ENCODE assay signal across 1 cellular context in the genomic region with DNA sequence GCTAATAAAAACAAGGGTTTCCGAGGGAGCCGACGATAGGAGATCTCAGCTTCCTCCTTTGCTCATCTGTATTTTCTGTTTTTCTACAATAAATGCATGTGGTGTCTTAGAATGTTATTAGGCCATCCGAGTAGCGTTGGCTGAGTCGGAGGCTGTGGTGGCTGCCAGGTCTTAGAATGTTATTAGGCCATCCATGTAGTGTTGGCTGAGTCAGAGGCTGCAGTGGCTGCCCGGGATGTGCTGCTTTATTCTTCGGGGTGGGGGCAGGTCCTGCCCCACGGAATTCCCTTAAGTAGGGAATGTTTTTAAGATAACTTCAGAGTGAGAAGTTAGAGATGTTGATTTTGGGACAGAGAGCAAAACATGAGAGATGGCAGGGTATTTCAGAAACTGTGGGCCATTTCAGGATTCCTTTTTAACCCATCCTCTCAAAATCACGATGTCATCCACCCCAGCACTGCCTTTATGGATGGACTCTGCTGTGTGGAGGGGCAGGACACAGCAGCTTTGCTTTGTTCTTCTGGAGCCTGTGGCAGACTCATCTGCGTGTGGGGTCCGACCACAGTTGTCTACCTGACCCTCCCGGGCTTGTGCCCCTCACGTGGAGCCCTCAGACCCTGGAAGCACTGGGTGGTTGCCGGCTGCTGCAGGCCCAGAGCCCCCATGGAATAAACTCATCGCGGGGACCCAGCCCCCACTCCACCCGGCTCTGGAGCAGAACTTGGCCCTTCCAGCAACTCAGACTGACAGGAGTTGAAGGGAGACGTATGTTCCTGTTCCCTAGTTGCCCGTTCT.
TF ChIP-seq lines count a peak whose summit lies in the region.

No MANE protein-coding gene starts in this region.

TF ChIP-seq in HCT116, 20 proteins besides CTCF, POLR2A, EP300 and RAD21 (continued from another document):
- TF ChIP-seq, protein P1, sequence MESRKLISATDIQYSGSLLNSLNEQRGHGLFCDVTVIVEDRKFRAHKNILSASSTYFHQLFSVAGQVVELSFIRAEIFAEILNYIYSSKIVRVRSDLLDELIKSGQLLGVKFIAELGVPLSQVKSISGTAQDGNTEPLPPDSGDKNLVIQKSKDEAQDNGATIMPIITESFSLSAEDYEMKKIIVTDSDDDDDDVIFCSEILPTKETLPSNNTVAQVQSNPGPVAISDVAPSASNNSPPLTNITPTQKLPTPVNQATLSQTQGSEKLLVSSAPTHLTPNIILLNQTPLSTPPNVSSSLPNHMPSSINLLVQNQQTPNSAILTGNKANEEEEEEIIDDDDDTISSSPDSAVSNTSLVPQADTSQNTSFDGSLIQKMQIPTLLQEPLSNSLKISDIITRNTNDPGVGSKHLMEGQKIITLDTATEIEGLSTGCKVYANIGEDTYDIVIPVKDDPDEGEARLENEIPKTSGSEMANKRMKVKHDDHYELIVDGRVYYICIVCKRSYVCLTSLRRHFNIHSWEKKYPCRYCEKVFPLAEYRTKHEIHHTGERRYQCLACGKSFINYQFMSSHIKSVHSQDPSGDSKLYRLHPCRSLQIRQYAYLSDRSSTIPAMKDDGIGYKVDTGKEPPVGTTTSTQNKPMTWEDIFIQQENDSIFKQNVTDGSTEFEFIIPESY (IDR thresholded peaks at IDR 0.05; ENCODE audit: extremely low read depth, insufficient replicate concordance, low read length) = no peak
- TF ChIP-seq REST (IDR thresholded peaks at IDR 0.05; ENCODE audit: low read depth) (no peak), EZH2 (IDR thresholded peaks at IDR 0.05) (no peak), ATF3 (IDR thresholded peaks at IDR 0.05) (no peak), ELF1 (IDR thresholded peaks at IDR 0.05; ENCODE audit: borderline replicate concordance, low read depth) (no peak), EGR1 (IDR thresholded peaks at IDR 0.05; ENCODE audit: low read depth) (no peak), TCF7L2 (IDR thresholded peaks at IDR 0.05; ENCODE audit: borderline replicate concordance, extremely low read depth, insufficient read depth, insufficient read length) (no peak), EZH2phosphoT487 (IDR thresholded peaks at IDR 0.05; ENCODE audit: borderline replicate concordance) (no peak), SP1 (IDR thresholded peaks at IDR 0.05; ENCODE audit: low read depth) (no peak)
- TF ChIP-seq, protein P2, sequence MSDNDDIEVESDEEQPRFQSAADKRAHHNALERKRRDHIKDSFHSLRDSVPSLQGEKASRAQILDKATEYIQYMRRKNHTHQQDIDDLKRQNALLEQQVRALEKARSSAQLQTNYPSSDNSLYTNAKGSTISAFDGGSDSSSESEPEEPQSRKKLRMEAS (IDR thresholded peaks at IDR 0.05) = no peak
